In genomic region chr9:107149756-107150155, GRCh38 we compare ENCODE assay signal across 28 cellular contexts.
"Had no signal": no experiment of that assay in that cellular context is flagged by ENCODE, and none has a peak within 500 bp of the region (broad histone marks: within the 10 kb centered on the region; RNA-seq: fewer than 3 reads in every experiment).

No MANE protein-coding gene starts in this region.

- H3K36me3 ChIP-seq: ascending aorta, cardiac muscle cell had no signal

- DNase-seq: activated B cell treated with CpG ODN at 0.5 μM for 24 hours; activated CD4-positive, alpha-beta memory T cell treated with anti-CD3 and anti-CD28 coated beads for 36 hours; activated CD4-positive, alpha-beta T cell treated with anti-CD3 and anti-CD28 coated beads for 4 hours; activated CD4-positive, alpha-beta T cell treated with anti-CD3 and anti-CD28 coated beads, Interleukin-2, amount 10 ng/mL, durations not matched to agents 24 days and 14 days; activated CD4-positive, alpha-beta T cell treated with anti-CD3 and anti-CD28 coated beads, Interleukin-2, amount 50 U/mL, for 1 hour; activated CD4-positive, alpha-beta T cell treated with anti-CD3 and anti-CD28 coated beads, Interleukin-2, amount 50 U/mL, for 4 hours; activated CD4-positive, CD25-positive, alpha-beta regulatory T cell treated with anti-CD3 and anti-CD28 coated beads, Interleukin-2, amount 50 U/mL, for 72 hours; activated CD8-positive, alpha-beta memory T cell treated with anti-CD3 and anti-CD28 coated beads, Interleukin-2, amount 50 U/mL, for 4 hours; activated CD8-positive, alpha-beta T cell treated with anti-CD3 and anti-CD28 coated beads for 36 hours; activated effector memory CD4-positive, alpha-beta T cell treated with Interleukin-2 at 50 U/mL for 16 hours; activated gamma-delta T cell; activated naive CD4-positive, alpha-beta T cell treated with anti-CD3 and anti-CD28 coated beads, Interleukin-2, amount 10 ng/mL, durations not matched to agents 7 days and 5 days; activated naive CD4-positive, alpha-beta T cell treated with Interleukin-2 at 50 U/mL for 16 hours; activated naive CD8-positive, alpha-beta T cell treated with anti-CD3 and anti-CD28 coated beads, Interleukin-2, amount 10 ng/mL, durations not matched to agents 7 days and 5 days; activated naive CD8-positive, alpha-beta T cell treated with anti-CD3 and anti-CD28 coated beads, Interleukin-2, amount 50 U/mL, for 24 hours; activated T-cell treated with anti-CD3 and anti-CD28 coated beads for 4 hours; activated T-cell treated with anti-CD3 and anti-CD28 coated beads, Interleukin-2, amount 50 U/mL, for 24 hours; activated T-cell treated with anti-CD3 and anti-CD28 coated beads, Interleukin-2, amount 50 U/mL, for 48 hours; amygdala; anterior cingulate cortex; caudate nucleus; cerebellar nuclear complex; T-helper 1 cell; T-helper 2 cell; T-helper 9 cell had no signal

- H3K4me1 ChIP-seq: ascending aorta had no signal

- H3K9me3 ChIP-seq: ascending aorta had no signal

- H3K4me3 ChIP-seq: ascending aorta, cardiac muscle cell had no signal

- ATAC-seq: activated CD8-positive, alpha-beta T cell treated with anti-CD3 and anti-CD28 coated beads for 36 hours; activated naive CD8-positive, alpha-beta T cell treated with anti-CD3 and anti-CD28 coated beads, Interleukin-2, amount 50 U/mL, for 24 hours had no signal

- H3K27ac ChIP-seq: ascending aorta, cardiac muscle cell, VCaP had no signal

- H3K27me3 ChIP-seq: ascending aorta, cardiac muscle cell had no signal
